ENCODE assay signal across 1 cellular context in the genomic region with DNA sequence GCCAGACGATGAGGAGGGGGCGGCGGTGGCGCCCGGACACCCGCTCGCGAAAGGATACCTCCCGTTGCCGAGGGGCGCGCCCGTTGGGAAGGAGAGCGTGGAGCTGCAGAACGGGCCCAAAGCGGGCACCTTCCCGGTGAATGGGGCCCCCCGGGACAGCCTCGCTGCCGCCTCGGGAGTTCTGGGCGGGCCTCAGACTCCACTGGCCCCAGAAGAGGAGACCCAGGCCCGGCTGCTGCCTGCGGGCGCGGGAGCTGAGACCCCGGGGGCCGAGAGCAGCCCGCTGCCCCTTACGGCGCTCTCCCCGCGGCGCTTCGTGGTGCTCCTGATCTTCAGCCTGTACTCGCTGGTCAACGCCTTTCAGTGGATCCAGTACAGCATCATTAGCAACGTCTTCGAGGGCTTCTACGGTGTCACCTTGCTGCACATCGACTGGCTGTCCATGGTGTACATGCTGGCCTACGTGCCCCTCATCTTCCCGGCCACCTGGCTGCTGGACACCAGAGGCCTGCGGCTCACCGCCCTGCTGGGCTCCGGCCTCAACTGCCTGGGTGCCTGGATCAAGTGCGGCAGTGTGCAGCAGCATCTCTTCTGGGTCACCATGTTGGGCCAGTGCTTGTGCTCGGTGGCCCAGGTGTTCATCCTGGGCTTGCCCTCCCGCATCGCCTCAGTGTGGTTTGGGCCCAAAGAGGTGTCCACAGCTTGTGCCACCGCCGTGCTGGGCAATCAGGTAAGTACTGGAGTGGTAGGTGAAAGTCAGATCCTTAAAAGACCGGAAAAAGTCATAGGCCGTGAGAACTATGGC.
TF ChIP-seq lines count a peak whose summit lies in the region.

No MANE protein-coding gene starts in this region.

TF ChIP-seq in HepG2, 621 proteins besides CTCF, POLR2A, EP300 and RAD21 (continued from another document and continues in another):
- TF ChIP-seq, protein P1, sequence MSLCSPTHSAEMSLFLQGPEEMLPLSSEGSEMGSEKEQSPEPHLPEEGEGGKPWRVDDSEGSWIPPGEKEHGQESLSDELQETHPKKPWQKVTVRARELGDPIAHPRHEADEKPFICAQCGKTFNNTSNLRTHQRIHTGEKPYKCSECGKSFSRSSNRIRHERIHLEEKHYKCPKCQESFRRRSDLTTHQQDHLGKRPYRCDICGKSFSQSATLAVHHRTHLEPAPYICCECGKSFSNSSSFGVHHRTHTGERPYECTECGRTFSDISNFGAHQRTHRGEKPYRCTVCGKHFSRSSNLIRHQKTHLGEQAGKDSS (CRISPR knock-in tag; IDR thresholded peaks at IDR 0.05; ENCODE audit: borderline replicate concordance, low read depth), result 0 out of 2 replicates have a peak, but pooled peaks have one; percentile 25
- TF ChIP-seq ZBTB40 (IDR thresholded peaks at IDR 0.05), result no peak
- TF ChIP-seq ZBTB40 (CRISPR knock-in tag; IDR thresholded peaks at IDR 0.05), result no peak
- TF ChIP-seq FOSL1 (CRISPR knock-in tag; IDR thresholded peaks at IDR 0.05; ENCODE audit: borderline replicate concordance), result no peak
- peak; percentile 32 for TF ChIP-seq DBP (CRISPR knock-in tag; IDR thresholded peaks at IDR 0.05; ENCODE audit: not compliant biosample characterization)
- TF ChIP-seq ZNF619 (CRISPR knock-in tag; IDR thresholded peaks at IDR 0.05), result no peak
- TF ChIP-seq SALL1 (CRISPR knock-in tag; IDR thresholded peaks at IDR 0.05), result peak; percentile 17; the same call in 1 of the 2 replicates
- TF ChIP-seq, protein P2, sequence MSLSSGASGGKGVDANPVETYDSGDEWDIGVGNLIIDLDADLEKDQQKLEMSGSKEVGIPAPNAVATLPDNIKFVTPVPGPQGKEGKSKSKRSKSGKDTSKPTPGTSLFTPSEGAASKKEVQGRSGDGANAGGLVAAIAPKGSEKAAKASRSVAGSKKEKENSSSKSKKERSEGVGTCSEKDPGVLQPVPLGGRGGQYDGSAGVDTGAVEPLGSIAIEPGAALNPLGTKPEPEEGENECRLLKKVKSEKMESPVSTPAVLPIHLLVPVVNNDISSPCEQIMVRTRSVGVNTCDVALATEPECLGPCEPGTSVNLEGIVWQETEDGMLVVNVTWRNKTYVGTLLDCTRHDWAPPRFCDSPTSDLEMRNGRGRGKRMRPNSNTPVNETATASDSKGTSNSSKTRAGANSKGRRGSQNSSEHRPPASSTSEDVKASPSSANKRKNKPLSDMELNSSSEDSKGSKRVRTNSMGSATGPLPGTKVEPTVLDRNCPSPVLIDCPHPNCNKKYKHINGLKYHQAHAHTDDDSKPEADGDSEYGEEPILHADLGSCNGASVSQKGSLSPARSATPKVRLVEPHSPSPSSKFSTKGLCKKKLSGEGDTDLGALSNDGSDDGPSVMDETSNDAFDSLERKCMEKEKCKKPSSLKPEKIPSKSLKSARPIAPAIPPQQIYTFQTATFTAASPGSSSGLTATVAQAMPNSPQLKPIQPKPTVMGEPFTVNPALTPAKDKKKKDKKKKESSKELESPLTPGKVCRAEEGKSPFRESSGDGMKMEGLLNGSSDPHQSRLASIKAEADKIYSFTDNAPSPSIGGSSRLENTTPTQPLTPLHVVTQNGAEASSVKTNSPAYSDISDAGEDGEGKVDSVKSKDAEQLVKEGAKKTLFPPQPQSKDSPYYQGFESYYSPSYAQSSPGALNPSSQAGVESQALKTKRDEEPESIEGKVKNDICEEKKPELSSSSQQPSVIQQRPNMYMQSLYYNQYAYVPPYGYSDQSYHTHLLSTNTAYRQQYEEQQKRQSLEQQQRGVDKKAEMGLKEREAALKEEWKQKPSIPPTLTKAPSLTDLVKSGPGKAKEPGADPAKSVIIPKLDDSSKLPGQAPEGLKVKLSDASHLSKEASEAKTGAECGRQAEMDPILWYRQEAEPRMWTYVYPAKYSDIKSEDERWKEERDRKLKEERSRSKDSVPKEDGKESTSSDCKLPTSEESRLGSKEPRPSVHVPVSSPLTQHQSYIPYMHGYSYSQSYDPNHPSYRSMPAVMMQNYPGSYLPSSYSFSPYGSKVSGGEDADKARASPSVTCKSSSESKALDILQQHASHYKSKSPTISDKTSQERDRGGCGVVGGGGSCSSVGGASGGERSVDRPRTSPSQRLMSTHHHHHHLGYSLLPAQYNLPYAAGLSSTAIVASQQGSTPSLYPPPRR (CRISPR knock-in tag; IDR thresholded peaks at IDR 0.05; ENCODE audit: borderline replicate concordance), result 0 out of 2 replicates have a peak, but pooled peaks have one; percentile 8
- TF ChIP-seq ZFY (CRISPR knock-in tag; IDR thresholded peaks at IDR 0.05), result peak; percentile 67
- no peak for TF ChIP-seq NCOA5 (CRISPR knock-in tag; IDR thresholded peaks at IDR 0.05)
- 0 out of 2 replicates have a peak, but pooled peaks have one; percentile 14 for TF ChIP-seq MEF2D (CRISPR knock-in tag; IDR thresholded peaks at IDR 0.05)
- TF ChIP-seq ZNF777 (CRISPR knock-in tag; IDR thresholded peaks at IDR 0.05), result peak; percentile 39; the same call in 1 of the 2 replicates
- TF ChIP-seq ATF7 (IDR thresholded peaks at IDR 0.05), result no peak
- 0 out of 2 replicates have a peak, but pooled peaks have one; percentile 27 for TF ChIP-seq ATF7 (CRISPR knock-in tag; IDR thresholded peaks at IDR 0.05)
- no peak for TF ChIP-seq ARNTL (CRISPR knock-in tag; IDR thresholded peaks at IDR 0.05)
- TF ChIP-seq, protein P3, sequence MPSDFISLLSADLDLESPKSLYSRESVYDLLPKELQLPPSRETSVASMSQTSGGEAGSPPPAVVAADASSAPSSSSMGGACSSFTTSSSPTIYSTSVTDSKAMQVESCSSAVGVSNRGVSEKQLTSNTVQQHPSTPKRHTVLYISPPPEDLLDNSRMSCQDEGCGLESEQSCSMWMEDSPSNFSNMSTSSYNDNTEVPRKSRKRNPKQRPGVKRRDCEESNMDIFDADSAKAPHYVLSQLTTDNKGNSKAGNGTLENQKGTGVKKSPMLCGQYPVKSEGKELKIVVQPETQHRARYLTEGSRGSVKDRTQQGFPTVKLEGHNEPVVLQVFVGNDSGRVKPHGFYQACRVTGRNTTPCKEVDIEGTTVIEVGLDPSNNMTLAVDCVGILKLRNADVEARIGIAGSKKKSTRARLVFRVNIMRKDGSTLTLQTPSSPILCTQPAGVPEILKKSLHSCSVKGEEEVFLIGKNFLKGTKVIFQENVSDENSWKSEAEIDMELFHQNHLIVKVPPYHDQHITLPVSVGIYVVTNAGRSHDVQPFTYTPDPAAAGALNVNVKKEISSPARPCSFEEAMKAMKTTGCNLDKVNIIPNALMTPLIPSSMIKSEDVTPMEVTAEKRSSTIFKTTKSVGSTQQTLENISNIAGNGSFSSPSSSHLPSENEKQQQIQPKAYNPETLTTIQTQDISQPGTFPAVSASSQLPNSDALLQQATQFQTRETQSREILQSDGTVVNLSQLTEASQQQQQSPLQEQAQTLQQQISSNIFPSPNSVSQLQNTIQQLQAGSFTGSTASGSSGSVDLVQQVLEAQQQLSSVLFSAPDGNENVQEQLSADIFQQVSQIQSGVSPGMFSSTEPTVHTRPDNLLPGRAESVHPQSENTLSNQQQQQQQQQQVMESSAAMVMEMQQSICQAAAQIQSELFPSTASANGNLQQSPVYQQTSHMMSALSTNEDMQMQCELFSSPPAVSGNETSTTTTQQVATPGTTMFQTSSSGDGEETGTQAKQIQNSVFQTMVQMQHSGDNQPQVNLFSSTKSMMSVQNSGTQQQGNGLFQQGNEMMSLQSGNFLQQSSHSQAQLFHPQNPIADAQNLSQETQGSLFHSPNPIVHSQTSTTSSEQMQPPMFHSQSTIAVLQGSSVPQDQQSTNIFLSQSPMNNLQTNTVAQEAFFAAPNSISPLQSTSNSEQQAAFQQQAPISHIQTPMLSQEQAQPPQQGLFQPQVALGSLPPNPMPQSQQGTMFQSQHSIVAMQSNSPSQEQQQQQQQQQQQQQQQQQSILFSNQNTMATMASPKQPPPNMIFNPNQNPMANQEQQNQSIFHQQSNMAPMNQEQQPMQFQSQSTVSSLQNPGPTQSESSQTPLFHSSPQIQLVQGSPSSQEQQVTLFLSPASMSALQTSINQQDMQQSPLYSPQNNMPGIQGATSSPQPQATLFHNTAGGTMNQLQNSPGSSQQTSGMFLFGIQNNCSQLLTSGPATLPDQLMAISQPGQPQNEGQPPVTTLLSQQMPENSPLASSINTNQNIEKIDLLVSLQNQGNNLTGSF (CRISPR knock-in tag; IDR thresholded peaks at IDR 0.05), result 0 out of 2 replicates have a peak, but pooled peaks have one; percentile 64
- no peak for TF ChIP-seq RBAK (CRISPR knock-in tag; IDR thresholded peaks at IDR 0.05)
- TF ChIP-seq ZNF501 (CRISPR knock-in tag; IDR thresholded peaks at IDR 0.05), result 0 out of 2 replicates have a peak, but pooled peaks have one; percentile 11
- no peak for TF ChIP-seq U2AF2 (IDR thresholded peaks at IDR 0.05; ENCODE audit: low read depth, low read length)
- TF ChIP-seq HNF4A (CRISPR knock-in tag; IDR thresholded peaks at IDR 0.05), result 0 out of 2 replicates have a peak, but pooled peaks have one; percentile 15
- TF ChIP-seq RFXAP (CRISPR knock-in tag; IDR thresholded peaks at IDR 0.05; ENCODE audit: borderline replicate concordance), result peak; percentile 30; the same call in 1 of the 2 replicates
- TF ChIP-seq ZNF558 (CRISPR knock-in tag; IDR thresholded peaks at IDR 0.05; ENCODE audit: borderline replicate concordance), result peak; percentile 58; the same call in 1 of the 2 replicates
- TF ChIP-seq ZKSCAN8 (CRISPR knock-in tag; IDR thresholded peaks at IDR 0.05; ENCODE audit: borderline replicate concordance), result no peak
- no peak for TF ChIP-seq BCLAF1 (IDR thresholded peaks at IDR 0.05)
- 0 out of 2 replicates have a peak, but pooled peaks have one; percentile 9 for TF ChIP-seq ZNF430 (CRISPR knock-in tag; IDR thresholded peaks at IDR 0.05)
- peak; percentile 73 for TF ChIP-seq ZFX (CRISPR knock-in tag; IDR thresholded peaks at IDR 0.05; ENCODE audit: low read depth)
